Comparison of ENCODE assay signal across 8 cellular contexts in the genomic region with DNA sequence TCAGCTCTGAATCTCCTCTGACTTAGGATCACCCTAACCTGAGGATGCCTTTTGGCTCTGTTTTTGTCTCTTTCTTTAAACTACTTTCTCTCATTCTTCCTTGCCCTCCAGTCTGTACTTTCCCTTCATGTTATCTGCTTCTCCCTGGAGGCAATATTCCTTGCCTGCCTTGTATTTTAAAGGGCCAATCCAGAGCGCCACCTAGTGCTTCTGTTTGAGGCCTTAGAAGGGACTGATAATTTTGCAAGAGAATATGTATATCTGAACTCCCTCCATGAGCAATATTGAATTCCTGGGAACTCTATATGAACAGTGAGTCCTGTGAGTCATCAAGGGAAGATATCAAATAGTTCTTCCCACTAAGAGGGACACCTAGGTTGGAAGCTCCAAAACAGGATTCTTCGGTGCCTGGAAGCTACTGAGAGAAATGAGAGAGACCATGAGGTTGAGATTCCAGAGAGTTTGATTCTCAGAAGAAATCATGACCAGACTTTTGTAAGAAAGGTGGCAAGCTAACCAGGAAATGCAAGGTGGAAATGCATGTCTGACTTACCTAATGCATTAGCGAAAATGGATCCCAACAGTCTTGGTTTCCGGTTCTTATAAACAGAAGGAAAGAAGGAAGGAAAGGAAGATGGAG.
DNase-seq lines count a peak whose midpoint lies in the region; ATAC-seq and TF ChIP-seq lines count a peak whose summit lies in the region.
"Had no signal": no experiment of that assay in that cellular context is flagged by ENCODE, and none has a peak within 500 bp of the region (broad histone marks: within the 10 kb centered on the region; RNA-seq: fewer than 3 reads in every experiment).

No MANE protein-coding gene starts in this region.

- intact Hi-C loops in PC-3 (cut with micrococcal nuclease), result loop anchor here (1.0 to 10.0 kb wide), 7 partner anchors 61 to 1805 kb away; partner anchors contain the start of gene NECTIN3

- BruUV-seq in PC-3 (replicated peaks; lab: Mats Ljungman, UMichigan), result no TSS peak

- H2AFZ ChIP-seq in PC-3 (ENCODE audit: low read length) (no peak overlapping the region), hepatocyte (no peak overlapping the region)

- H4K20me1 ChIP-seq in PC-3 (ENCODE audit: low read length) (no peaks in the 10 kb centered on the region), hepatocyte (ENCODE audit: insufficient read depth, poor library complexity, severe bottlenecking) (no peaks in the 10 kb centered on the region)

- no peaks in the 10 kb centered on the region for H3K9me2 ChIP-seq in PC-3 (replicated peaks; ENCODE audit: low read length)
- no peaks in the 10 kb centered on the region for H3K9me2 ChIP-seq in hepatocyte (replicated peaks; ENCODE audit: insufficient read depth)

- TF ChIP-seq CTCF in PC-3 (conservative IDR thresholded peaks at IDR 0.05; ENCODE audit: low read depth, low read length), result peak; percentile 98
- peak; percentile 84 for TF ChIP-seq CTCF in hepatocyte (IDR thresholded peaks at IDR 0.05; ENCODE audit: poor library complexity)

- H3K36me3 ChIP-seq in PC-3 (ENCODE audit: low read depth, low read length) (no peaks in the 10 kb centered on the region), hepatocyte (replicated peaks; ENCODE audit: insufficient read depth, low read depth) (no peaks in the 10 kb centered on the region)

- ATAC-seq in HG02885 (IDR thresholded peaks at IDR 0.05; ENCODE audit: poor library complexity, unreplicated experiment) (peak; percentile 57), PC-3 (peak; percentile 89), GM19324 (IDR thresholded peaks at IDR 0.05; ENCODE audit: low FRiP score, unreplicated experiment) (no peak)
- ATAC-seq: stimulated activated naive CD8-positive, alpha-beta T cell treated with anti-CD3 and anti-CD28 coated beads, Interleukin-15, amount 100 ng/mL, for 72 hours had no signal

- H3K4me1 ChIP-seq in PC-3 (ENCODE audit: insufficient read depth, low read length) (peaks cover 19% of the 10 kb centered on the region), hepatocyte (ENCODE audit: insufficient read depth) (no peaks in the 10 kb centered on the region)

- H3K4me2 ChIP-seq in PC-3 (ENCODE audit: low read length) (no peak overlapping the region), hepatocyte (no peak overlapping the region)

- H3K9me3 ChIP-seq in PC-3 (ENCODE audit: low read length) (no peaks in the 10 kb centered on the region), hepatocyte (ENCODE audit: low read depth) (no peaks in the 10 kb centered on the region)

- WGBS in hepatocyte (ENCODE audit: low lambda C conversion rate, missing lambda C conversion rate), result 70% methylated on average over 4 of the region's 4 CpGs

- no peaks in the 10 kb centered on the region for H3K27me3 ChIP-seq in PC-3 (ENCODE audit: low read length)
- H3K27me3 ChIP-seq in hepatocyte, result no peaks in the 10 kb centered on the region

- POLR2A ChIA-PET in PC-3 (lab: Charles Lee; ENCODE audit: unreplicated experiment), result no interaction called here

- H3K4me3 ChIP-seq in PC-3 (ENCODE audit: low read length) (no peak overlapping the region), hepatocyte (no peak overlapping the region)

- CTCF ChIA-PET in PC-3 (lab: Charles Lee), result interaction anchor here (0.6 to 0.7 kb wide), 3 partner anchors 101 to 1895 kb away, joined by 3 read pairs; no protein-coding TSS in a partner anchor

- H3K9ac ChIP-seq in PC-3 (ENCODE audit: low read length), result no peak overlapping the region

- no peaks in the 10 kb centered on the region for H3F3A ChIP-seq in PC-3 (ENCODE audit: low read length, unreplicated experiment)

- H3K79me2 ChIP-seq in PC-3 (ENCODE audit: low read length) (no peaks in the 10 kb centered on the region), hepatocyte (no peaks in the 10 kb centered on the region)

- DNase-seq in EL (peak; percentile 82), PC-3 (peak; percentile 92), hepatocyte (ENCODE audit: low spot score) (peak; percentile 81)
- peak; percentile 22 for DNase-seq in activated naive CD4-positive, alpha-beta T cell treated with anti-CD3 and anti-CD28 coated beads, Interleukin-2, amount 50 U/mL, for 16 hours
- peak; percentile 24 for DNase-seq in stimulated activated CD4-positive, alpha-beta T cell treated with anti-CD3 and anti-CD28 coated beads, Interleukin-2, amount 100 ng/mL, for 4 hours (ENCODE audit: low read depth)

- H3K27ac ChIP-seq in PC-3 (ENCODE audit: low read length) (no peak overlapping the region), hepatocyte (no peak overlapping the region)

Comparison
In these comparisons a context has a peak if more than half of its experiments do, and no peak if none do; other contexts are left out.
1. DNase-seq: peak in every context shown above with its lines; median percentile 92 in PC-3; 82 in EL; 81 in hepatocyte; 24 in stimulated activated CD4-positive, alpha-beta T cell treated with anti-CD3 and anti-CD28 coated beads, Interleukin-2, amount 100 ng/mL, for 4 hours; 22 in activated naive CD4-positive, alpha-beta T cell treated with anti-CD3 and anti-CD28 coated beads, Interleukin-2, amount 50 U/mL, for 16 hours.